ENCODE assay signal across 15 cellular contexts in genomic region chr6:128641701-128642100, GRCh38.
DNase-seq lines count a peak whose midpoint lies in the region; ATAC-seq and TF ChIP-seq lines count a peak whose summit lies in the region.
"Had no signal": no experiment of that assay in that cellular context is flagged by ENCODE, and none has a peak within 500 bp of the region (broad histone marks: within the 10 kb centered on the region; RNA-seq: fewer than 3 reads in every experiment).

No MANE protein-coding gene starts in this region.

- H3K27ac ChIP-seq in HCT116 (ENCODE audit: low read depth, low read length) = no peak overlapping the region
- H3K27ac ChIP-seq: HL-60, SJSA1 had no signal

- no peaks in the 10 kb centered on the region for H3K9me3 ChIP-seq in HCT116 (ENCODE audit: control insufficient read depth in 1 of 2, insufficient read depth in 1 of 2, low read depth in 1 of 2, low read length in 2 of 2)
- H3K9me3 ChIP-seq: HAP-1, SJSA1 had no signal

- H4K20me1 ChIP-seq in HCT116 (ENCODE audit: insufficient read depth) = no peaks in the 10 kb centered on the region

- RAD21 ChIA-PET in HCT116 (lab: Charles Lee; ENCODE audit: low non-redundant PET in 1 of 2, low total read pairs in 2 of 2, uncharacterized antibody in 2 of 2, unreplicated experiment in 2 of 2) = no interaction called here

- no peak for TF ChIP-seq POLR2A in HCT116 (IDR thresholded peaks at IDR 0.05; ENCODE audit: borderline replicate concordance, extremely low read depth, insufficient read depth, insufficient read length)

- H3K9ac ChIP-seq in HCT116 (ENCODE audit: low read length) = no peak overlapping the region

- H3K79me2 ChIP-seq in HCT116 (ENCODE audit: insufficient read depth, low read length) = no peaks in the 10 kb centered on the region

- intact Hi-C loops in HCT116 (cut with micrococcal nuclease) = no loop called here

- no peaks in the 10 kb centered on the region for H3K36me3 ChIP-seq in HCT116 (ENCODE audit: control insufficient read depth in 1 of 2, insufficient read depth in 2 of 2, low read length in 2 of 2)
- H3K36me3 ChIP-seq: HAP-1, SJSA1 had no signal

- POLR2A ChIA-PET in HCT116 (lab: Charles Lee) = no interaction called here

- no peak for ATAC-seq in HCT116
- no peak for ATAC-seq in GM18861 (IDR thresholded peaks at IDR 0.05; ENCODE audit: unreplicated experiment)

- peak overlapping the region; percentile 19 for H2AFZ ChIP-seq in HCT116 (ENCODE audit: low read depth, low read length, poor library complexity, severe bottlenecking)

- no peak overlapping the region for H3K4me2 ChIP-seq in HCT116 (ENCODE audit: low read length)

- no peak for TF ChIP-seq RAD21 in HCT116 (IDR thresholded peaks at IDR 0.05; ENCODE audit: low read depth)

- H3K4me1 ChIP-seq in HCT116 (ENCODE audit: control insufficient read depth in 1 of 2, insufficient read depth in 2 of 2, low read length in 2 of 2) = no peaks in the 10 kb centered on the region
- H3K4me1 ChIP-seq: HAP-1 had no signal

- no peaks in the 10 kb centered on the region for H3K27me3 ChIP-seq in HCT116 (ENCODE audit: insufficient read depth, low read length)
- H3K27me3 ChIP-seq: SJSA1 had no signal

- no peak for TF ChIP-seq CTCF in HCT116 (IDR thresholded peaks at IDR 0.05 in 2 of 3, conservative IDR thresholded peaks at IDR 0.05 in 1 of 3; ENCODE audit: borderline replicate concordance in 1 of 3, insufficient read depth in 1 of 3, low read depth in 2 of 3, low read length in 2 of 3)
- no peak for TF ChIP-seq CTCF in fibroblast of pulmonary artery (IDR thresholded peaks at IDR 0.05; ENCODE audit: low read length, missing control alignments)

- DNase-seq in HCT116 (ENCODE audit: low read depth, low spot score) (no peak), amniotic epithelial cell (ENCODE audit: low read depth) (peak; percentile 44), fibroblast of pulmonary artery (ENCODE audit: low read depth) (peak; percentile 31), stromal cell of bone marrow (ENCODE audit: low read depth) (peak; percentile 11), OCI-M2 (lab: John Stamatoyannopoulos, UW; ENCODE audit: unreplicated experiment) (no peak)
- DNase-seq in activated CD8-positive, alpha-beta memory T cell treated with anti-CD3 and anti-CD28 coated beads, Interleukin-2, amount 50 U/mL, for 48 hours = no peak
- DNase-seq: DMS79 treated with DMSO at 0.1 percent for 48 hours, NCI-H1417, NCI-H187, NCI-H226, NCI-H524 had no signal

- no peaks in the 10 kb centered on the region for H3K9me2 ChIP-seq in HCT116 (ENCODE audit: insufficient read depth)

- H3K4me3 ChIP-seq in HCT116 (replicated peaks in 1 of 2; ENCODE audit: low read depth in 1 of 2, low read length in 2 of 2) = no peak overlapping the region
- H3K4me3 ChIP-seq in fibroblast of pulmonary artery (replicated peaks; ENCODE audit: low read depth, low read length) = no peak overlapping the region
- H3K4me3 ChIP-seq: HAP-1, SJSA1 had no signal

- BruUV-seq in HCT116 (replicated peaks; lab: Mats Ljungman, UMichigan) = no TSS peak

- CTCF ChIA-PET in HCT116 (lab: Charles Lee) = no interaction called here

TF ChIP-seq in HCT116, 20 proteins besides CTCF, POLR2A, EP300 and RAD21:
- TF ChIP-seq CEBPB (IDR thresholded peaks at IDR 0.05; ENCODE audit: low read depth) = no peak
- no peak for TF ChIP-seq EGR1 (IDR thresholded peaks at IDR 0.05; ENCODE audit: low read depth)
- TF ChIP-seq JUND (IDR thresholded peaks at IDR 0.05) = no peak
- TF ChIP-seq SRF (IDR thresholded peaks at IDR 0.05; ENCODE audit: low read depth) = no peak
- no peak for TF ChIP-seq ZBTB33 (IDR thresholded peaks at IDR 0.05; ENCODE audit: extremely low read depth, insufficient replicate concordance, low read length)
- TF ChIP-seq ZNF274 (IDR thresholded peaks at IDR 0.05; ENCODE audit: low read depth, low read length) = no peak
- TF ChIP-seq FOSL1 (IDR thresholded peaks at IDR 0.05; ENCODE audit: low read depth) = no peak
- no peak for TF ChIP-seq POLR2AphosphoS5 (IDR thresholded peaks at IDR 0.05; ENCODE audit: low read depth, low read length)
- no peak for TF ChIP-seq REST (IDR thresholded peaks at IDR 0.05; ENCODE audit: low read depth)
- TF ChIP-seq MAX (IDR thresholded peaks at IDR 0.05) = no peak
- no peak for TF ChIP-seq EZH2 (IDR thresholded peaks at IDR 0.05)
- TF ChIP-seq TCF7L2 (IDR thresholded peaks at IDR 0.05; ENCODE audit: borderline replicate concordance, extremely low read depth, insufficient read depth, insufficient read length) = no peak
- TF ChIP-seq ELF1 (IDR thresholded peaks at IDR 0.05; ENCODE audit: borderline replicate concordance, low read depth) = no peak
- no peak for TF ChIP-seq SP1 (IDR thresholded peaks at IDR 0.05; ENCODE audit: low read depth)
- no peak for TF ChIP-seq EZH2phosphoT487 (IDR thresholded peaks at IDR 0.05; ENCODE audit: borderline replicate concordance)
- no peak for TF ChIP-seq CBX3 (IDR thresholded peaks at IDR 0.05; ENCODE audit: low read depth)

Comparison
In these comparisons a context has a peak if more than half of its experiments do, and no peak if none do; other contexts are left out.
1. DNase-seq: peak in amniotic epithelial cell (single experiment), fibroblast of pulmonary artery (single experiment) and stromal cell of bone marrow (single experiment); none in HCT116 (single experiment), activated CD8-positive, alpha-beta memory T cell treated with anti-CD3 and anti-CD28 coated beads, Interleukin-2, amount 50 U/mL, for 48 hours (single experiment) and OCI-M2 (single experiment).